Comparison of ENCODE assay signal across 1 cellular context in genomic region chr3:57059416-57059815, GRCh38.
TF ChIP-seq lines count a peak whose summit lies in the region.

No MANE protein-coding gene starts in this region.

TF ChIP-seq in K562, 482 proteins besides CTCF, POLR2A, EP300 and RAD21 (continued from another document):
- peak; percentile 48; the same call in 1 of the 2 replicates for TF ChIP-seq CBFA2T3 (IDR thresholded peaks at IDR 0.05)
